Comparison of ENCODE assay signal across 9 cellular contexts in the genomic region with DNA sequence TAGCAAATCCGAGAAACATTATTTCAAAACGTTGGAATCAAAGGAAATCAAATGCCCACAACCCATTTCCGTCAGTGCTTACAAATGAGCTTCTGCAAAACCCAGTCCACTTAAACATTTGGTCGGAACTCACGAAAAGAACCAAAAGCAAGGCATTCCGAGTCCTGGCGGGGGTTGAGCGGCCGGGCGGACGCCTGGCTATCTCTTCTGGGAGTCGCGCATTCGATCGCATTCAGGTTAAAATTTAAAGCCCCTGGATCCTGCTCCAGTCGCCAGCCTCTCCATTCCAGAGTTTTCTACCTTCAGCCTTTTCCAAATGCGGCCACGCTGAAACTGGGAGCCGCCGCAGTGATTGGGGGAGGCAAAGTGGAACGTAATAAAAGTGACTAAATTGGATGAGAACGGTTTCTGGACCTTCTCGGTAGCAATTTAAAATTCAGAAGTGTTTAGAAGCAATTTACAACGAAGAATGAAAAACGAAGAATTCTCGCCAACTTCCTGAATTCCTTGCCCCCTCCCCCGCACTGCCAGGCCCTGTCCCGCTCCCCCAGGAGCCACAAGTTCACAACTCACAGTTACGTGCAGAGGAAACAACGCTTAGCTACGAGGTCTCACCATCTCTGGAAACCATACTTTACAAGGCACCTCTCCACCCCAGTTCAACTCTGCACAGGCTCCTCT. TPM values are rescaled to one million over a fixed set of nuclear protein-coding genes. Genes with fewer than 3 reads are reported as not detected.
A peak's percentile ranks its signal among the peaks of the same experiment; 100 is the strongest.
DNase-seq lines count a peak whose midpoint lies in the region; ATAC-seq and TF ChIP-seq lines count a peak whose summit lies in the region.
"Had no signal": no experiment of that assay in that cellular context is flagged by ENCODE, and none has a peak within 500 bp of the region (broad histone marks: within the 10 kb centered on the region; RNA-seq: fewer than 3 reads in every experiment).

No MANE protein-coding gene starts in this region.

- H3K4me1 ChIP-seq in ACC112 (ENCODE audit: control insufficient read depth, insufficient read depth, low read length, unreplicated experiment) = peaks cover 3% of the 10 kb centered on the region
- peaks cover 17% of the 10 kb centered on the region for H3K4me1 ChIP-seq in HUES48 (ENCODE audit: control insufficient read depth, insufficient read depth, low read length)
- H3K4me1 ChIP-seq in muscle layer of duodenum (ENCODE audit: control insufficient read depth in 1 of 2, insufficient read depth in 2 of 2, low read length in 2 of 2) = peaks cover 0 to 53% of the 10 kb centered on the region in 2 donors

- H3K4me3 Mint-ChIP-seq in endothelial cell (ENCODE audit: unreplicated experiment) = peak overlapping the region; percentile 97

- peaks cover 64% of the 10 kb centered on the region for H3K27me3 ChIP-seq in ACC112 (ENCODE audit: insufficient read depth, low read length)
- peaks cover 95% of the 10 kb centered on the region for H3K27me3 ChIP-seq in HUES48 (ENCODE audit: control insufficient read depth, insufficient read depth, low read length)
- peaks cover 60% of the 10 kb centered on the region for H3K27me3 ChIP-seq in muscle layer of duodenum (ENCODE audit: low read depth, low read length)

- peaks cover 11% of the 10 kb centered on the region for H3K4me1 Mint-ChIP-seq in endothelial cell (ENCODE audit: unreplicated experiment)

- TF ChIP-seq CTCF in endothelial cell (IDR thresholded peaks at IDR 0.05; ENCODE audit: unreplicated experiment) = no peak

- H3K27me3 Mint-ChIP-seq in endothelial cell (ENCODE audit: unreplicated experiment) = peaks cover 23% of the 10 kb centered on the region

- DNase-seq in endothelial cell (ENCODE audit: low spot score) = peak; percentile 43
- no peak for DNase-seq in NCI-H2171 (lab: John Stamatoyannopoulos, UW)
- no peak for DNase-seq in RKO (ENCODE audit: low spot score)
- DNase-seq: DMS153 had no signal

- H3K79me2 ChIP-seq in ACC112 (ENCODE audit: control insufficient read depth, insufficient read depth, low read length, unreplicated experiment) = peaks cover 14% of the 10 kb centered on the region

- H3K27ac ChIP-seq in ACC112 (ENCODE audit: low read depth, low read length) = peak overlapping the region; percentile 14; the same call in 1 of the 2 replicates
- peak overlapping the region; percentile 29 for H3K27ac ChIP-seq in HUES48 (ENCODE audit: low read depth, low read length)
- H3K27ac ChIP-seq in muscle layer of duodenum (ENCODE audit: low read length) = peak overlapping the region; percentile 67

- H3K4me3 ChIP-seq in ACC112 (ENCODE audit: low read depth, low read length) = peak overlapping the region; percentile 81
- peak overlapping the region; percentile 43 for H3K4me3 ChIP-seq in HUES48 (ENCODE audit: low read depth, low read length)
- H3K4me3 ChIP-seq in muscle layer of duodenum (ENCODE audit: low read depth in 1 of 2, low read length in 2 of 2) = peak overlapping the region in 1 of 2 donors; percentile 44

- H3K27ac Mint-ChIP-seq in endothelial cell (ENCODE audit: unreplicated experiment) = no peak overlapping the region

- H3K9me3 ChIP-seq in HUES48 (ENCODE audit: control insufficient read depth, insufficient read depth, low read length) = no peaks in the 10 kb centered on the region; the same call in 1 of the 2 replicates
- no peaks in the 10 kb centered on the region for H3K9me3 ChIP-seq in muscle layer of duodenum (ENCODE audit: control insufficient read depth in 1 of 2, low read length in 2 of 2)

- no peak overlapping the region for H3K9ac ChIP-seq in HUES48 (ENCODE audit: low read depth, low read length)

- ATAC-seq in HG02973 (IDR thresholded peaks at IDR 0.05; ENCODE audit: unreplicated experiment) (no peak), GM18520 (IDR thresholded peaks at IDR 0.05; ENCODE audit: unreplicated experiment) (no peak)

- peaks cover 11% of the 10 kb centered on the region for H3K36me3 Mint-ChIP-seq in endothelial cell (ENCODE audit: low read depth, unreplicated experiment)

- no peaks in the 10 kb centered on the region for H3K9me3 Mint-ChIP-seq in endothelial cell (ENCODE audit: unreplicated experiment)

- peak overlapping the region; percentile 33 for H2AFZ ChIP-seq in ACC112 (ENCODE audit: low read length, unreplicated experiment)

- no peaks in the 10 kb centered on the region for H3K36me3 ChIP-seq in ACC112 (ENCODE audit: insufficient read depth, low read length)
- no peaks in the 10 kb centered on the region for H3K36me3 ChIP-seq in HUES48 (ENCODE audit: control insufficient read depth, insufficient read depth, low read length)
- H3K36me3 ChIP-seq in muscle layer of duodenum (ENCODE audit: control insufficient read depth in 1 of 2, insufficient read depth in 2 of 2, low read length in 2 of 2) = no peaks in the 10 kb centered on the region

RNA-seq across cellular contexts. Expression of a gene that starts 1.8 kb away (rescaled TPM):
- 23.8 TPM for total RNA-seq in endothelial cell (ENCODE audit: unreplicated experiment)

Comparison
In these comparisons a context has a peak if more than half of its experiments do, and no peak if none do; other contexts are left out.
1. H3K27ac ChIP-seq: peak in every context shown above with its lines; median percentile 67 in muscle layer of duodenum; 29 in HUES48; 14 in ACC112.